In genomic region chr6:9851541-9852380, GRCh38 we compare ENCODE assay signal across 11 cellular contexts.
A peak's percentile ranks its signal among the peaks of the same experiment; 100 is the strongest.
DNase-seq lines count a peak whose midpoint lies in the region; ATAC-seq, FAIRE-seq and TF ChIP-seq lines count a peak whose summit lies in the region.
"Had no signal": no experiment of that assay in that cellular context is flagged by ENCODE, and none has a peak within 500 bp of the region (broad histone marks: within the 10 kb centered on the region; RNA-seq: fewer than 3 reads in every experiment).

No MANE protein-coding gene starts in this region.

- H3K36me3 ChIP-seq in astrocyte (ENCODE audit: insufficient read depth, low read length) (no peaks in the 10 kb centered on the region), heart left ventricle (no peaks in the 10 kb centered on the region)

- no peaks in the 10 kb centered on the region for H3K27me3 Mint-ChIP-seq in astrocyte (ENCODE audit: low read depth, unreplicated experiment)
- H3K27me3 Mint-ChIP-seq: activated naive CD8-positive, alpha-beta T cell had no signal

- DNase-seq in EH (ENCODE audit: low read depth) (peak; percentile 41), HS-27A (ENCODE audit: low read depth) (peak; percentile 11), astrocyte (ENCODE audit: low read depth) (peak; percentile 16), kidney tubule cell (ENCODE audit: low spot score) (peak; percentile 89), SHP77 treated with DMSO at 0.1 percent for 48 hours (lab: John Stamatoyannopoulos, UW) (no peak), heart left ventricle (no peak), nucleus accumbens (lab: John Stamatoyannopoulos, UW) (no peak)
- DNase-seq: activated CD4-positive, alpha-beta T cell treated with anti-CD3 and anti-CD28 coated beads, Interleukin-2, amount 50 U/mL, for 1 hour had no signal

- H3K27me3 ChIP-seq in astrocyte (ENCODE audit: insufficient read depth, low read length) (no peaks in the 10 kb centered on the region), heart left ventricle (no peaks in the 10 kb centered on the region)

- H3K9me3 ChIP-seq in astrocyte (ENCODE audit: insufficient read depth, low read depth, low read length) = peaks cover 10% of the 10 kb centered on the region
- peaks cover 0 to 62% (median 25%) of the 10 kb centered on the region in 12 donors for H3K9me3 ChIP-seq in heart left ventricle

- no peak overlapping the region for H3K4me3 Mint-ChIP-seq in astrocyte (ENCODE audit: unreplicated experiment)
- H3K4me3 Mint-ChIP-seq: activated naive CD8-positive, alpha-beta T cell had no signal

- intact Hi-C loops in heart left ventricle (cut with DNase I) = no loop called here

- WGBS in heart left ventricle, 4 donors = 74 to 80% (median 75%) methylated on average over 5 to 9 of the region's 9 CpGs

- no peak overlapping the region for H3K27ac Mint-ChIP-seq in astrocyte (ENCODE audit: unreplicated experiment)
- H3K27ac Mint-ChIP-seq: activated naive CD8-positive, alpha-beta T cell had no signal

- no peaks in the 10 kb centered on the region for H3K4me1 Mint-ChIP-seq in astrocyte (ENCODE audit: low read depth, unreplicated experiment)

- ATAC-seq in heart left ventricle (no peak), HG03280 (IDR thresholded peaks at IDR 0.05; ENCODE audit: unreplicated experiment) (no peak)

- H3K79me2 ChIP-seq in astrocyte (ENCODE audit: insufficient read depth, low read length) = no peaks in the 10 kb centered on the region

- H3K4me3 ChIP-seq in astrocyte (ENCODE audit: insufficient read depth, low read depth, low read length) = no peak overlapping the region
- H3K4me3 ChIP-seq in heart left ventricle = no peak overlapping the region

- peak; percentile 23 for TF ChIP-seq CTCF in astrocyte (IDR thresholded peaks at IDR 0.05; ENCODE audit: insufficient read depth, low read depth, low read length)
- TF ChIP-seq CTCF in heart left ventricle (IDR thresholded peaks at IDR 0.05) = no peak

- H3K4me2 ChIP-seq in astrocyte (ENCODE audit: low read length) = no peak overlapping the region

- no peaks in the 10 kb centered on the region for H4K20me1 ChIP-seq in astrocyte (ENCODE audit: insufficient read depth, low read length)

- no peak overlapping the region for H2AFZ ChIP-seq in astrocyte (ENCODE audit: low read depth, low read length)

- peaks cover 19% of the 10 kb centered on the region for H3K9me3 Mint-ChIP-seq in astrocyte (ENCODE audit: unreplicated experiment)

- no peak for FAIRE-seq in astrocyte (lab: Jason Lieb, UNC)
- FAIRE-seq: G401.6 had no signal

- H3K36me3 Mint-ChIP-seq in astrocyte (ENCODE audit: low read depth, unreplicated experiment) = no peaks in the 10 kb centered on the region
- H3K36me3 Mint-ChIP-seq: activated naive CD8-positive, alpha-beta T cell had no signal

- no peak overlapping the region for H3K9ac ChIP-seq in astrocyte (ENCODE audit: low read length)

- no peak for TF ChIP-seq POLR2A in heart left ventricle (IDR thresholded peaks at IDR 0.05)

- H3K4me1 ChIP-seq in astrocyte (ENCODE audit: insufficient read depth, low read length) = no peaks in the 10 kb centered on the region
- no peaks in the 10 kb centered on the region for H3K4me1 ChIP-seq in heart left ventricle

- H3K27ac ChIP-seq in astrocyte (ENCODE audit: low read depth, low read length) (no peak overlapping the region), heart left ventricle (no peak overlapping the region)

Comparison
In these comparisons a context has a peak if more than half of its experiments do, and no peak if none do; other contexts are left out.
1. DNase-seq: peak in EH (single experiment), HS-27A (single experiment), astrocyte (single experiment) and kidney tubule cell (single experiment); none in SHP77 treated with DMSO at 0.1 percent for 48 hours (single experiment), heart left ventricle (0 of 5) and nucleus accumbens (0 of 56).